Comparison of ENCODE assay signal across 8 cellular contexts in the genomic region with DNA sequence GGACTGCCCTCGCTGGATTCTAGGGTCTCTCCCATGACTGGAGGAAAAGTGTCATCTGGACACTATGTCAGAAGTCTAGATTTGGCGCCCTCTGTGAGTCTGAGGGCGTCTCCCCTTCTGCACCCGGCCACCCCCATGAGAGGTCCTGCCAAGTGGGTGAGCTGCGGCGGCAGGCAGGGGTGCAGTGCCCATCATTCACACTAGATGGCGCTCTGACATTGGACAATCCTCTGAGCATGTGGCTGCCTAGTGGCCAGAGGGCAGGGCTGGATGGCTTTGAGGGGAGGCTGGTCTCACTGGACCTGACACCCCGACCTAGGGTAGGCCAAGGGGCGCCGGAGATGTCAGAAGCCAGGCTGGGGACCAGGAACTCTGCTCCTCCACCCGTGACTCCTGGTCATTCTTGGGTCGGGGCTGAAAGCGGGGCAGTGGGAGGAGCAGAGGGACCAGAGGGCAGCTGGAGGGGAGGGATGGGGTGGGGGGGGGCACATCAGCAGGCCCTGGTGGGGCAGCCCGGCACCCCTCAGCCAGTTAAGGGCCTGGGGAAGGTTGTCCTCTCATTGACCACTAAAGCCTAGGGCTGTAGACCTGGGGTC. TPM values are rescaled to one million over a fixed set of nuclear protein-coding genes. Genes with fewer than 3 reads are reported as not detected.
DNase-seq lines count a peak whose midpoint lies in the region; ATAC-seq lines count a peak whose summit lies in the region.

No MANE protein-coding gene starts in this region.

- DNase-seq in AG08395 (ENCODE audit: low spot score) (peak; percentile 88), H4 (ENCODE audit: low spot score) (peak; percentile 64), NCI-H345 (lab: John Stamatoyannopoulos, UW) (peak; percentile 75), left lobe of liver (ENCODE audit: low spot score) (peak; percentile 74)
- DNase-seq in central memory CD8-positive, alpha-beta T cell (ENCODE audit: low spot score in 2 of 2): peak; percentile 66 to 83
- peak; percentile 76 for DNase-seq in stimulated activated CD4-positive, alpha-beta T cell treated with anti-CD3 and anti-CD28 coated beads, Interleukin-4, amount 100 ng/mL, for 1 hour

- no peaks in the 10 kb centered on the region for H3K4me1 Mint-ChIP-seq in central memory CD8-positive, alpha-beta T cell

- H3K9me3 Mint-ChIP-seq in central memory CD8-positive, alpha-beta T cell: no peaks in the 10 kb centered on the region

- peaks cover 28% of the 10 kb centered on the region for H3K27me3 Mint-ChIP-seq in central memory CD8-positive, alpha-beta T cell

- H3K27ac Mint-ChIP-seq in central memory CD8-positive, alpha-beta T cell (ENCODE audit: low read depth): no peak overlapping the region

- H3K36me3 Mint-ChIP-seq in central memory CD8-positive, alpha-beta T cell (ENCODE audit: insufficient read depth): no peaks in the 10 kb centered on the region

- ATAC-seq in activated CD4-positive, CD25-positive, alpha-beta regulatory T cell treated with anti-CD3 and anti-CD28 coated beads, Interleukin-2, amount 50 U/mL, for 24 hours: peak; percentile 82 to 86
- ATAC-seq in central memory CD8-positive, alpha-beta T cell (replicated peaks; ENCODE audit: extremely low read depth, poor library complexity, severe bottlenecking): peak; percentile 52
- ATAC-seq in left lobe of liver (peak; percentile 94), HG03095 (IDR thresholded peaks at IDR 0.05; ENCODE audit: unreplicated experiment) (no peak)

- H3K4me3 Mint-ChIP-seq in central memory CD8-positive, alpha-beta T cell: no peak overlapping the region

RNA-seq across cellular contexts. Expression of a gene that starts 28.0 kb away (rescaled TPM):
- total RNA-seq in H4 (2014; rRNA removed; shearing (Covaris generic)): 3.4 and 8.9 TPM in 2 replicates
- 6.4 TPM for total RNA-seq in left lobe of liver

RNA-seq across cellular contexts. Expression of a gene that starts 37.7 kb away (rescaled TPM):
- total RNA-seq in H4 (2014; rRNA removed; shearing (Covaris generic)): 11.7 and 23.0 TPM in 2 replicates
- 11.3 TPM for total RNA-seq in left lobe of liver
